Comparison of ENCODE assay signal across 1 cellular context in the genomic region with DNA sequence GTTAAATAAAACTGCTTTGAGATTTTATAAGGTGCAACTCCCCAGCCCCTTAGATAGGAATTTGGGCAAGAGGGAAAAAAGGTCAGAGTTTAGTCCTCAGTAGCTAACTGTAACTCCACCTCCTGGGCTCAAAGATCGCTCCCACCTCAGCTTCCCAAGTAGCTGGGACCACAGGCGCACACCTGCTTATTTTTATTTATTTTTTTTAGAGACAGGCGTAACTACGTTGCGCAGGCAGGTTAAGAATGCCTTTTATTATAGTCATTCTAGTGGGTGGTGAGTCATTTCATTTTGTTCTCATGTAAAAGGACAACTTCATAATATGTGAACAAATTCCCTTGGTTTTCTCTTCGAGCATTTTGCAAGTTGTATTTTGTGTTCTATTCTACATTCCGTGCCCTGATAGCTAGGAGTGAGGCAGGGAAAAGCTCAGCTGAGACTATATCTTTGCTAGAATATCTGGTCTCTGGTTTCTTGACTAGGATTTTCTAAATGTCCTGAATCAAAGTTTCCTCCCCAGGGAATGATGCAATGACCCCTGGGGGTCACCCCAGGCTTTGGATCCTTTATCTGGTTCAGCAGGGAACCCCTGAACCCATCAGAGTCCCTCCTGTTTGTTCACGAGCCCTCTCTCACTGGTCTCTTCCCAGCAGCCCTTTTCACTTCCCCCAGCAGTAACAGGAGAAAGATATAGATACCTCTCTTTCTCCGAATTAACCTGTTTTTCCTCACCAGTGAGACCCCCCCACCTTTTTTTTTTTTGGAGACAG.
A peak's percentile ranks its signal among the peaks of the same experiment; 100 is the strongest.
TF ChIP-seq lines count a peak whose summit lies in the region.

No MANE protein-coding gene starts in this region.

TF ChIP-seq in HEK293, 187 proteins besides CTCF, POLR2A, EP300 and RAD21 (continued from another document):
- TF ChIP-seq SCRT2 (tag by site-specific recombination; IDR thresholded peaks at IDR 0.05) (no peak), ZNF274 (IDR thresholded peaks at IDR 0.05; ENCODE audit: low read length) (no peak), ZNF274 (tag by site-specific recombination; IDR thresholded peaks at IDR 0.05; ENCODE audit: borderline replicate concordance) (no peak), ZNF214 (tag by site-specific recombination; IDR thresholded peaks at IDR 0.05; ENCODE audit: borderline replicate concordance) (no peak), ZNF785 (tag by site-specific recombination; IDR thresholded peaks at IDR 0.05) (no peak), ZNF596 (tag by site-specific recombination; IDR thresholded peaks at IDR 0.05) (no peak), ZNF138 (tag by site-specific recombination; IDR thresholded peaks at IDR 0.05; ENCODE audit: borderline replicate concordance) (no peak), ZNF514 (tag by site-specific recombination; IDR thresholded peaks at IDR 0.05) (no peak), ZNF629 (tag by site-specific recombination; IDR thresholded peaks at IDR 0.05) (no peak), ZNF670 (tag by site-specific recombination; IDR thresholded peaks at IDR 0.05; ENCODE audit: low read depth) (no peak), ZNF558 (tag by site-specific recombination; IDR thresholded peaks at IDR 0.05) (no peak), ZNF16 (tag by site-specific recombination; IDR thresholded peaks at IDR 0.05; ENCODE audit: low read depth) (no peak), TRIM28 (IDR thresholded peaks at IDR 0.05; ENCODE audit: borderline replicate concordance, low read length) (no peak), PRDM1 (tag by site-specific recombination; IDR thresholded peaks at IDR 0.05) (0 out of 2 replicates have a peak, but pooled peaks have one; percentile 7), MEIS1 (CRISPR knock-in tag; IDR thresholded peaks at IDR 0.05; ENCODE audit: borderline replicate concordance) (no peak), ZIC2 (tag by site-specific recombination; IDR thresholded peaks at IDR 0.05) (peak; percentile 65), OSR2 (tag by site-specific recombination; IDR thresholded peaks at IDR 0.05) (peak; percentile 53; the same call in 1 of the 2 replicates), ZNF239 (tag by site-specific recombination; IDR thresholded peaks at IDR 0.05) (no peak), ZNF146 (tag by site-specific recombination; IDR thresholded peaks at IDR 0.05) (no peak)
- TF ChIP-seq, protein P1, sequence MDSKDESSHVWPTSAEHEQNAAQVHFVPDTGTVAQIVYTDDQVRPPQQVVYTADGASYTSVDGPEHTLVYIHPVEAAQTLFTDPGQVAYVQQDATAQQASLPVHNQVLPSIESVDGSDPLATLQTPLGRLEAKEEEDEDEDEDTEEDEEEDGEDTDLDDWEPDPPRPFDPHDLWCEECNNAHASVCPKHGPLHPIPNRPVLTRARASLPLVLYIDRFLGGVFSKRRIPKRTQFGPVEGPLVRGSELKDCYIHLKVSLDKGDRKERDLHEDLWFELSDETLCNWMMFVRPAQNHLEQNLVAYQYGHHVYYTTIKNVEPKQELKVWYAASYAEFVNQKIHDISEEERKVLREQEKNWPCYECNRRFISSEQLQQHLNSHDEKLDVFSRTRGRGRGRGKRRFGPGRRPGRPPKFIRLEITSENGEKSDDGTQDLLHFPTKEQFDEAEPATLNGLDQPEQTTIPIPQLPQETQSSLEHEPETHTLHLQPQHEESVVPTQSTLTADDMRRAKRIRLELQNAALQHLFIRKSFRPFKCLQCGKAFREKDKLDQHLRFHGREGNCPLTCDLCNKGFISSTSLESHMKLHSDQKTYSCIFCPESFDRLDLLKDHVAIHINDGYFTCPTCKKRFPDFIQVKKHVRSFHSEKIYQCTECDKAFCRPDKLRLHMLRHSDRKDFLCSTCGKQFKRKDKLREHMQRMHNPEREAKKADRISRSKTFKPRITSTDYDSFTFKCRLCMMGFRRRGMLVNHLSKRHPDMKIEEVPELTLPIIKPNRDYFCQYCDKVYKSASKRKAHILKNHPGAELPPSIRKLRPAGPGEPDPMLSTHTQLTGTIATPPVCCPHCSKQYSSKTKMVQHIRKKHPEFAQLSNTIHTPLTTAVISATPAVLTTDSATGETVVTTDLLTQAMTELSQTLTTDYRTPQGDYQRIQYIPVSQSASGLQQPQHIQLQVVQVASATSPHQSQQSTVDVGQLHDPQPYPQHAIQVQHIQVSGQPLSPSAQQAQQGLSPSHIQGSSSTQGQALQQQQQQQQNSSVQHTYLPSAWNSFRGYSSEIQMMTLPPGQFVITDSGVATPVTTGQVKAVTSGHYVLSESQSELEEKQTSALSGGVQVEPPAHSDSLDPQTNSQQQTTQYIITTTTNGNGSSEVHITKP (tag by site-specific recombination; IDR thresholded peaks at IDR 0.05) = no peak
- TF ChIP-seq, protein P2, sequence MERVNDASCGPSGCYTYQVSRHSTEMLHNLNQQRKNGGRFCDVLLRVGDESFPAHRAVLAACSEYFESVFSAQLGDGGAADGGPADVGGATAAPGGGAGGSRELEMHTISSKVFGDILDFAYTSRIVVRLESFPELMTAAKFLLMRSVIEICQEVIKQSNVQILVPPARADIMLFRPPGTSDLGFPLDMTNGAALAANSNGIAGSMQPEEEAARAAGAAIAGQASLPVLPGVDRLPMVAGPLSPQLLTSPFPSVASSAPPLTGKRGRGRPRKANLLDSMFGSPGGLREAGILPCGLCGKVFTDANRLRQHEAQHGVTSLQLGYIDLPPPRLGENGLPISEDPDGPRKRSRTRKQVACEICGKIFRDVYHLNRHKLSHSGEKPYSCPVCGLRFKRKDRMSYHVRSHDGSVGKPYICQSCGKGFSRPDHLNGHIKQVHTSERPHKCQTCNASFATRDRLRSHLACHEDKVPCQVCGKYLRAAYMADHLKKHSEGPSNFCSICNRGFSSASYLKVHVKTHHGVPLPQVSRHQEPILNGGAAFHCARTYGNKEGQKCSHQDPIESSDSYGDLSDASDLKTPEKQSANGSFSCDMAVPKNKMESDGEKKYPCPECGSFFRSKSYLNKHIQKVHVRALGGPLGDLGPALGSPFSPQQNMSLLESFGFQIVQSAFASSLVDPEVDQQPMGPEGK (tag by site-specific recombination; IDR thresholded peaks at IDR 0.05) = no peak
- TF ChIP-seq, protein P3, sequence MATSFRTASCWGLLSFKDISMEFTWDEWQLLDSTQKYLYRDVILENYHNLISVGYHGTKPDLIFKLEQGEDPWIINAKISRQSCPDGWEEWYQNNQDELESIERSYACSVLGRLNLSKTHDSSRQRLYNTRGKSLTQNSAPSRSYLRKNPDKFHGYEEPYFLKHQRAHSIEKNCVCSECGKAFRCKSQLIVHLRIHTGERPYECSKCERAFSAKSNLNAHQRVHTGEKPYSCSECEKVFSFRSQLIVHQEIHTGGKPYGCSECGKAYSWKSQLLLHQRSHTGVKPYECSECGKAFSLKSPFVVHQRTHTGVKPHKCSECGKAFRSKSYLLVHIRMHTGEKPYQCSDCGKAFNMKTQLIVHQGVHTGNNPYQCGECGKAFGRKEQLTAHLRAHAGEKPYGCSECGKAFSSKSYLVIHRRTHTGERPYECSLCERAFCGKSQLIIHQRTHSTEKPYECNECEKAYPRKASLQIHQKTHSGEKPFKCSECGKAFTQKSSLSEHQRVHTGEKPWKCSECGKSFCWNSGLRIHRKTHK (tag by site-specific recombination; IDR thresholded peaks at IDR 0.05) = no peak
- TF ChIP-seq, protein P4, sequence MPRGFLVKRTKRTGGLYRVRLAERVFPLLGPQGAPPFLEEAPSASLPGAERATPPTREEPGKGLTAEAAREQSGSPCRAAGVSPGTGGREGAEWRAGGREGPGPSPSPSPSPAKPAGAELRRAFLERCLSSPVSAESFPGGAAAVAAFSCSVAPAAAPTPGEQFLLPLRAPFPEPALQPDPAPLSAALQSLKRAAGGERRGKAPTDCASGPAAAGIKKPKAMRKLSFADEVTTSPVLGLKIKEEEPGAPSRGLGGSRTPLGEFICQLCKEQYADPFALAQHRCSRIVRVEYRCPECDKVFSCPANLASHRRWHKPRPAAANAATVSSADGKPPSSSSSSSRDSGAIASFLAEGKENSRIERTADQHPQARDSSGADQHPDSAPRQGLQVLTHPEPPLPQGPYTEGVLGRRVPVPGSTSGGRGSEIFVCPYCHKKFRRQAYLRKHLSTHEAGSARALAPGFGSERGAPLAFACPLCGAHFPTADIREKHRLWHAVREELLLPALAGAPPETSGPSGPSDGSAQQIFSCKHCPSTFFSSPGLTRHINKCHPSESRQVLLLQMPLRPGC (tag by site-specific recombination; IDR thresholded peaks at IDR 0.05) = no peak
- TF ChIP-seq, protein P5, sequence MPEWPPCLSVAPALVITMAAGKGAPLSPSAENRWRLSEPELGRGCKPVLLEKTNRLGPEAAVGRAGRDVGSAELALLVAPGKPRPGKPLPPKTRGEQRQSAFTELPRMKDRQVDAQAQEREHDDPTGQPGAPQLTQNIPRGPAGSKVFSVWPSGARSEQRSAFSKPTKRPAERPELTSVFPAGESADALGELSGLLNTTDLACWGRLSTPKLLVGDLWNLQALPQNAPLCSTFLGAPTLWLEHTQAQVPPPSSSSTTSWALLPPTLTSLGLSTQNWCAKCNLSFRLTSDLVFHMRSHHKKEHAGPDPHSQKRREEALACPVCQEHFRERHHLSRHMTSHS (tag by site-specific recombination; IDR thresholded peaks at IDR 0.05) = no peak
